ENCODE assay signal across 2 cellular contexts in the genomic region with DNA sequence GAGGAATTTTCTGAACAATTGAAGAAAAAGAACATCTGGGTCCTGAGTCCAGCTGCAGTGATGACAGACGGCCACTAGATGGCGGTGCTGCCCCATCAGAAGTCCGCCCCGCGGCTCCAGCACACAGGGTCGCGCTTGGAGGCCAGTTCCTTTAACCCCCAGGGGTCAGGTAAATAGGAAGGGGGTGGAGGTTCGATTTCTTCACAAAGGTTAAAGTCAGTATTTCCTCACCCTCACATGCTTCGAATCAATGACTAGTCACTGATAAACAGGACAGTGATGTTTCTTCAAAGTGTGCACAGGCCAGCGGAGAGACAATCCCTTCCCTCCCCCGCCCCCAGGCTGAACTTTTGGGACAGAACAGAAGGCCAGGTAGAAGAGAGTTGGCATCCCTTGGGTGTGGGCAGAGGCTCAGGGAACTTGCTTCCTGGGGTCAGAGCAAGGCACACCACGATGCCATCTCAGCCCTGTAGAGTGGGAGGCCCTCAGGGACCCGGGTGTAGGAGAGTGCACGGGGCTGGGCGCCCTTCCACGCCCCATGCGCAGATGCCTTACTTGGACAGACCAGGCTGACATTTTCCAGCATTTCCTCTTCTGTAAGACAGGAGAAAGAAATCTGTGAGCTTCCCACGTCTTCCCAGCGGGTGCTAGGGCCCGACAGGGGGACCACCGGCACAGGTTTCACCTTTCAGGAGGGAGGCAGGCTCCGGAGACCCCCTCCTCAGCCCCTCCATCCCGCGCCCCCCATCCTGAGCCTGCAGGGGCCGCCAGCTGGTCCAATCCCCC.
TF ChIP-seq lines count a peak whose summit lies in the region.

No MANE protein-coding gene starts in this region.

TF ChIP-seq in Ishikawa, 13 proteins besides CTCF, POLR2A, EP300 and RAD21 (continued from another document):
- TF ChIP-seq REST (IDR thresholded peaks at IDR 0.05; ENCODE audit: low read depth) (no peak), NFIC (IDR thresholded peaks at IDR 0.05) (no peak), EGR1 (IDR thresholded peaks at IDR 0.05) (no peak), FOXM1 (IDR thresholded peaks at IDR 0.05; ENCODE audit: borderline replicate concordance, low read depth) (no peak), YY1 (IDR thresholded peaks at IDR 0.05; ENCODE audit: low read depth) (no peak), TEAD4 (IDR thresholded peaks at IDR 0.05) (no peak), CEBPB (IDR thresholded peaks at IDR 0.05) (no peak)
- TF ChIP-seq, protein P1, sequence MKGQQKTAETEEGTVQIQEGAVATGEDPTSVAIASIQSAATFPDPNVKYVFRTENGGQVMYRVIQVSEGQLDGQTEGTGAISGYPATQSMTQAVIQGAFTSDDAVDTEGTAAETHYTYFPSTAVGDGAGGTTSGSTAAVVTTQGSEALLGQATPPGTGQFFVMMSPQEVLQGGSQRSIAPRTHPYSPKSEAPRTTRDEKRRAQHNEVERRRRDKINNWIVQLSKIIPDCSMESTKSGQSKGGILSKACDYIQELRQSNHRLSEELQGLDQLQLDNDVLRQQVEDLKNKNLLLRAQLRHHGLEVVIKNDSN (IDR thresholded peaks at IDR 0.05): no peak

TF ChIP-seq in GM12878, 131 proteins besides CTCF, POLR2A, EP300 and RAD21 (continued from another document):
- TF ChIP-seq ESRRA (IDR thresholded peaks at IDR 0.05; ENCODE audit: low read length): 0 out of 2 replicates have a peak, but pooled peaks have one; percentile 62
- no peak for TF ChIP-seq EGR1 (IDR thresholded peaks at IDR 0.05; ENCODE audit: borderline replicate concordance in 1 of 2, low read depth in 2 of 2, low read length in 2 of 2)
- TF ChIP-seq BHLHE40 (IDR thresholded peaks at IDR 0.05; ENCODE audit: borderline replicate concordance in 1 of 2, low read depth in 2 of 2, low read length in 1 of 2): no peak
- TF ChIP-seq NR2C2 (IDR thresholded peaks at IDR 0.05; ENCODE audit: borderline replicate concordance, control insufficient read depth, insufficient read length, low read depth): no peak
- TF ChIP-seq HCFC1 (IDR thresholded peaks at IDR 0.05; ENCODE audit: low read length): no peak
- no peak for TF ChIP-seq RCOR1 (conservative IDR thresholded peaks at IDR 0.05; ENCODE audit: low read depth, low read length)
- no peak for TF ChIP-seq CREM (IDR thresholded peaks at IDR 0.05; ENCODE audit: low read depth)
- no peak for TF ChIP-seq TBL1XR1 (IDR thresholded peaks at IDR 0.05; ENCODE audit: low read depth, low read length)
- 0 out of 2 replicates have a peak, but pooled peaks have one; percentile 5 for TF ChIP-seq TCF12 (IDR thresholded peaks at IDR 0.05; ENCODE audit: low read depth, low read length)
